In genomic region chr13:30681489-30682242, GRCh38 we compare ENCODE assay signal across 17 cellular contexts. TPM values are rescaled to one million over a fixed set of nuclear protein-coding genes. Genes with fewer than 3 reads are reported as not detected.
DNase-seq lines count a peak whose midpoint lies in the region; ATAC-seq lines count a peak whose summit lies in the region.
"Had no signal": no experiment of that assay in that cellular context is flagged by ENCODE, and none has a peak within 500 bp of the region (broad histone marks: within the 10 kb centered on the region; RNA-seq: fewer than 3 reads in every experiment).

No MANE protein-coding gene starts in this region.

- no peaks in the 10 kb centered on the region for H3K9me3 Mint-ChIP-seq in stimulated activated naive B cell treated with anti-CD40 and anti-IgM and Interleukin-4, amounts not matched to agents 10 μg/mL and 1 μg/mL and 100 μg/mL, for 72 hours
- H3K9me3 Mint-ChIP-seq: activated B cell treated with CpG ODN at 0.5 μM for 24 hours; activated T-cell treated with anti-CD3 and anti-CD28 coated beads, Interleukin-2, amount 50 U/mL, for 24 hours; brain had no signal

- DNase-seq in SIG-M5 treated with dmso at 0.1 percent for 504 hours (lab: John Stamatoyannopoulos, UW; ENCODE audit: unreplicated experiment) = peak; percentile 53
- no peak for DNase-seq in SIG-M5 (lab: John Stamatoyannopoulos, UW)
- DNase-seq in RPMI7951 (ENCODE audit: low read depth) = peak; percentile 43
- DNase-seq in left ventricle myocardium superior = no peak
- DNase-seq in middle frontal gyrus (ENCODE audit: extremely low spot score, low spot score) = no peak
- DNase-seq in stimulated activated naive B cell treated with anti-CD40 and anti-IgM and Interleukin-4, amounts not matched to agents 10 μg/mL and 1 μg/mL and 100 μg/mL, for 72 hours = no peak
- DNase-seq: activated B cell treated with CpG ODN at 0.5 μM for 24 hours; activated T-cell treated with anti-CD3 and anti-CD28 coated beads, Interleukin-2, amount 50 U/mL, for 24 hours; NCI-H187 treated with DMSO at 0.1 percent for 48 hours; occipital lobe; stimulated activated CD4-positive, alpha-beta T cell treated with anti-CD3 and anti-CD28 coated beads, Interleukin-1b, Interleukin-23, amount 100 ng/mL, for 48 hours; stimulated activated naive CD4-positive, alpha-beta T cell had no signal

- no peak overlapping the region for H3K4me3 Mint-ChIP-seq in stimulated activated naive B cell treated with anti-CD40 and anti-IgM and Interleukin-4, amounts not matched to agents 10 μg/mL and 1 μg/mL and 100 μg/mL, for 72 hours
- H3K4me3 Mint-ChIP-seq: activated B cell treated with CpG ODN at 0.5 μM for 24 hours; activated T-cell treated with anti-CD3 and anti-CD28 coated beads, Interleukin-2, amount 50 U/mL, for 24 hours; brain had no signal

- H3K27me3 Mint-ChIP-seq in stimulated activated naive B cell treated with anti-CD40 and anti-IgM and Interleukin-4, amounts not matched to agents 10 μg/mL and 1 μg/mL and 100 μg/mL, for 72 hours = no peaks in the 10 kb centered on the region
- H3K27me3 Mint-ChIP-seq: activated B cell treated with CpG ODN at 0.5 μM for 24 hours; activated T-cell treated with anti-CD3 and anti-CD28 coated beads, Interleukin-2, amount 50 U/mL, for 24 hours had no signal

- H3K36me3 Mint-ChIP-seq in stimulated activated naive B cell treated with anti-CD40 and anti-IgM and Interleukin-4, amounts not matched to agents 10 μg/mL and 1 μg/mL and 100 μg/mL, for 72 hours = no peaks in the 10 kb centered on the region
- H3K36me3 Mint-ChIP-seq: brain had no signal

- 30% methylated on average over 7 of the region's 7 CpGs for WGBS in urinary bladder

- ATAC-seq in left ventricle myocardium superior (peak; percentile 36), GM21390 (IDR thresholded peaks at IDR 0.05; ENCODE audit: unreplicated experiment) (no peak)
- ATAC-seq in stimulated activated naive B cell treated with anti-CD40 and anti-IgM and Interleukin-4, amounts not matched to agents 10 μg/mL and 1 μg/mL and 100 μg/mL, for 72 hours (replicated peaks) = no peak

- H3K27ac Mint-ChIP-seq in stimulated activated naive B cell treated with anti-CD40 and anti-IgM and Interleukin-4, amounts not matched to agents 10 μg/mL and 1 μg/mL and 100 μg/mL, for 72 hours = no peak overlapping the region
- H3K27ac Mint-ChIP-seq: activated B cell treated with CpG ODN at 0.5 μM for 24 hours; activated T-cell treated with anti-CD3 and anti-CD28 coated beads, Interleukin-2, amount 50 U/mL, for 24 hours; brain had no signal

- no peaks in the 10 kb centered on the region for H3K4me1 ChIP-seq in urinary bladder (ENCODE audit: insufficient read depth)

- no peaks in the 10 kb centered on the region for H3K36me3 ChIP-seq in urinary bladder (ENCODE audit: insufficient read depth)

- peaks cover 7 to 16% of the 10 kb centered on the region in 2 donors for H3K4me1 Mint-ChIP-seq in stimulated activated naive B cell treated with anti-CD40 and anti-IgM and Interleukin-4, amounts not matched to agents 10 μg/mL and 1 μg/mL and 100 μg/mL, for 72 hours

- H3K4me3 ChIP-seq in urinary bladder (ENCODE audit: low read depth, low read length) = no peak overlapping the region

- intact Hi-C loops in left ventricle myocardium superior (cut with micrococcal nuclease) = no loop called here

- peak overlapping the region; percentile 60 for H3K27ac ChIP-seq in urinary bladder (ENCODE audit: low read depth)
- H3K27ac ChIP-seq: epithelial cell of prostate had no signal

RNA-seq across cellular contexts. Expression of gene ALOX5AP, which starts 53.7 kb away (rescaled TPM):
- total RNA-seq in RPMI7951 (2014; rRNA removed; shearing (Covaris generic)) = 6.1 and 8.5 TPM in 2 replicates
- total RNA-seq in left ventricle myocardium superior = 10.1 TPM
- total RNA-seq in urinary bladder = 10.4 TPM
- 60.3 TPM for polyA plus RNA-seq in urinary bladder
- total RNA-seq: A673 had no signal

Comparison
In these comparisons a context has a peak if more than half of its experiments do, and no peak if none do; other contexts are left out.
1. DNase-seq: peak in SIG-M5 treated with dmso at 0.1 percent for 504 hours (single experiment) and RPMI7951 (single experiment); none in SIG-M5 (single experiment), left ventricle myocardium superior (single experiment), middle frontal gyrus (single experiment) and stimulated activated naive B cell treated with anti-CD40 and anti-IgM and Interleukin-4, amounts not matched to agents 10 μg/mL and 1 μg/mL and 100 μg/mL, for 72 hours (single experiment).